ENCODE assay signal across 8 cellular contexts in genomic region chr16:1380195-1380594, GRCh38. TPM values are rescaled to one million over a fixed set of nuclear protein-coding genes. Genes with fewer than 3 reads are reported as not detected.
DNase-seq lines count a peak whose midpoint lies in the region; ATAC-seq and TF ChIP-seq lines count a peak whose summit lies in the region.

No MANE protein-coding gene starts in this region.

- H3K36me3 ChIP-seq in hepatocyte (replicated peaks; ENCODE audit: insufficient read depth, low read depth) (no peaks in the 10 kb centered on the region), smooth muscle cell (ENCODE audit: low read depth) (no peaks in the 10 kb centered on the region)

- TF ChIP-seq POLR2A in lower leg skin (IDR thresholded peaks at IDR 0.05) = no peak

- peak overlapping the region; percentile 40 for H2AFZ ChIP-seq in hepatocyte
- no peak overlapping the region for H2AFZ ChIP-seq in smooth muscle cell (ENCODE audit: low read depth)

- H3K4me3 Mint-ChIP-seq in activated naive CD4-positive, alpha-beta T cell treated with anti-CD3 and anti-CD28 coated beads for 36 hours = peak overlapping the region; percentile 71
- peak overlapping the region; percentile 69 to 81 (median 75) for H3K4me3 Mint-ChIP-seq in T-cell

- CTCF ChIA-PET in activated naive CD4-positive, alpha-beta T cell treated with anti-CD3 and anti-CD28 coated beads for 36 hours (lab: Charles Lee) = interaction anchor here (0.9 to 2.3 kb wide), 2 partner anchors 9 to 15 kb away, joined by 3 to 5 read pairs; no protein-coding TSS in a partner anchor
- CTCF ChIA-PET in T-cell (lab: Charles Lee) = interaction anchor here (0.6 to 1.1 kb wide), 3 partner anchors 17 to 707 kb away, joined by 3 to 5 read pairs (median 4); no protein-coding TSS in a partner anchor

- H4K20me1 ChIP-seq in hepatocyte (ENCODE audit: insufficient read depth, poor library complexity, severe bottlenecking) (peaks cover 20% of the 10 kb centered on the region), smooth muscle cell (ENCODE audit: low read depth) (peaks cover 26% of the 10 kb centered on the region)

- H3K36me3 Mint-ChIP-seq in activated naive CD4-positive, alpha-beta T cell treated with anti-CD3 and anti-CD28 coated beads for 36 hours (ENCODE audit: low read depth) = peaks cover 7% of the 10 kb centered on the region
- H3K36me3 Mint-ChIP-seq in T-cell = peaks cover 15% of the 10 kb centered on the region

- TF ChIP-seq CTCF in hepatocyte (IDR thresholded peaks at IDR 0.05; ENCODE audit: poor library complexity) = no peak
- no peak for TF ChIP-seq CTCF in smooth muscle cell (IDR thresholded peaks at IDR 0.05; ENCODE audit: borderline replicate concordance, insufficient read depth, poor library complexity, severe bottlenecking)
- no peak for TF ChIP-seq CTCF in lower leg skin (IDR thresholded peaks at IDR 0.05)

- no peak for ATAC-seq in T-cell (replicated peaks in 1 of 4)

- H3K4me1 Mint-ChIP-seq in activated naive CD4-positive, alpha-beta T cell treated with anti-CD3 and anti-CD28 coated beads for 36 hours (ENCODE audit: low read depth) = peaks cover 17% of the 10 kb centered on the region
- peaks cover 15 to 20% (median 16%) of the 10 kb centered on the region in 3 donors for H3K4me1 Mint-ChIP-seq in T-cell

- H3K79me2 ChIP-seq in hepatocyte (no peaks in the 10 kb centered on the region), smooth muscle cell (ENCODE audit: low read depth) (no peaks in the 10 kb centered on the region)

- H3K9ac ChIP-seq in smooth muscle cell (ENCODE audit: low read depth) = no peak overlapping the region

- intact Hi-C loops in activated naive CD4-positive, alpha-beta T cell treated with anti-CD3 and anti-CD28 coated beads for 36 hours (cut with micrococcal nuclease) = no loop called here
- intact Hi-C loops in lower leg skin (cut with DNase I; ENCODE audit: low total_unique reads) = no loop called here

- H3F3A ChIP-seq in smooth muscle cell (ENCODE audit: low read depth) = no peaks in the 10 kb centered on the region

- H3K9me3 Mint-ChIP-seq in activated naive CD4-positive, alpha-beta T cell treated with anti-CD3 and anti-CD28 coated beads for 36 hours = no peaks in the 10 kb centered on the region
- H3K9me3 Mint-ChIP-seq in T-cell = no peaks in the 10 kb centered on the region

- peaks cover 7% of the 10 kb centered on the region for H3K4me1 ChIP-seq in hepatocyte (ENCODE audit: insufficient read depth)
- H3K4me1 ChIP-seq in smooth muscle cell (ENCODE audit: low read depth) = peaks cover 9% of the 10 kb centered on the region

- no peaks in the 10 kb centered on the region for H3K27me3 ChIP-seq in hepatocyte
- no peaks in the 10 kb centered on the region for H3K27me3 ChIP-seq in smooth muscle cell (ENCODE audit: low read depth)

- H3K27ac ChIP-seq in hepatocyte (no peak overlapping the region), smooth muscle cell (ENCODE audit: low read depth) (no peak overlapping the region)

- no peaks in the 10 kb centered on the region for H3K27me3 Mint-ChIP-seq in activated naive CD4-positive, alpha-beta T cell treated with anti-CD3 and anti-CD28 coated beads for 36 hours (ENCODE audit: low read depth)
- H3K27me3 Mint-ChIP-seq in T-cell = no peaks in the 10 kb centered on the region

- H3K4me3 ChIP-seq in hepatocyte (peak overlapping the region; percentile 64), smooth muscle cell (peak overlapping the region; percentile 57), lower leg skin (ENCODE audit: low read depth, poor library complexity, severe bottlenecking) (no peak overlapping the region)

- H3K9me3 ChIP-seq in hepatocyte (ENCODE audit: low read depth) (no peaks in the 10 kb centered on the region), smooth muscle cell (replicated peaks; ENCODE audit: low read depth) (no peaks in the 10 kb centered on the region)

- H3K9me2 ChIP-seq in hepatocyte (replicated peaks; ENCODE audit: insufficient read depth) = no peaks in the 10 kb centered on the region

- peak overlapping the region; percentile 100 for H3K4me2 ChIP-seq in hepatocyte
- H3K4me2 ChIP-seq in smooth muscle cell = peak overlapping the region; percentile 93

- 76% methylated on average over 10 of the region's 10 CpGs for WGBS in hepatocyte (ENCODE audit: low lambda C conversion rate, missing lambda C conversion rate)
- 71% methylated on average over 10 of the region's 10 CpGs for WGBS in smooth muscle cell (ENCODE audit: low lambda C conversion rate)
- 84% methylated on average over 10 of the region's 10 CpGs for WGBS in lower leg skin, 2 donors

- H3K27ac Mint-ChIP-seq in activated naive CD4-positive, alpha-beta T cell treated with anti-CD3 and anti-CD28 coated beads for 36 hours = peak overlapping the region; percentile 46
- H3K27ac Mint-ChIP-seq in T-cell = peak overlapping the region; percentile 44 to 74

- POLR2A ChIA-PET in T-cell (lab: Charles Lee) = interaction anchor here in 1 of 2 donors (0.5 to 0.6 kb wide), 3 partner anchors 12 to 15 kb away, joined by 3 to 12 read pairs (median 7); no protein-coding TSS in a partner anchor

- no peak for DNase-seq in activated naive CD4-positive, alpha-beta T cell treated with anti-CD3 and anti-CD28 coated beads for 36 hours
- DNase-seq in activated naive CD4-positive, alpha-beta T cell treated with Interleukin-2 at 50 U/mL for 16 hours = no peak
- DNase-seq in T-cell (no peak), hepatocyte (ENCODE audit: low spot score) (no peak), smooth muscle cell (lab: John Stamatoyannopoulos, UW; ENCODE audit: unreplicated experiment) (no peak), lower leg skin (ENCODE audit: low spot score in 2 of 2) (no peak), GF-D8 (lab: John Stamatoyannopoulos, UW) (no peak)
- no peak for DNase-seq in activated effector memory CD4-positive, alpha-beta T cell treated with anti-CD3 and anti-CD28 coated beads, Interleukin-2, amount 50 U/mL, for 16 hours

RNA-seq across cellular contexts. Expression of gene GNPTG, which starts 28.5 kb away (rescaled TPM):
- 10 to 100 TPM; 15.9 to 17.3 TPM for total RNA-seq in activated naive CD4-positive, alpha-beta T cell treated with anti-CD3 and anti-CD28 coated beads for 36 hours
- 10 to 100 TPM; 42.6 to 66.5 (median 63.1) TPM for total RNA-seq in T-cell
- total RNA-seq in hepatocyte = 70.1 and 76.6 TPM in 2 replicates
- polyA plus RNA-seq in hepatocyte = 133 and 161 TPM in 2 replicates
- 28.0 and 34.4 TPM in 2 replicates for total RNA-seq in smooth muscle cell
- polyA plus RNA-seq in smooth muscle cell = 73.3 and 79.2 TPM in 2 replicates
- total RNA-seq in lower leg skin = 10 to 100 TPM; 46.5 to 65.7 (median 60.0) TPM

RNA-seq across cellular contexts. Expression of gene TSR3, which starts 28.5 kb away (rescaled TPM):
- 10 to 100 TPM; 48.5 to 50.7 TPM for total RNA-seq in activated naive CD4-positive, alpha-beta T cell treated with anti-CD3 and anti-CD28 coated beads for 36 hours
- total RNA-seq in T-cell (10 to 100 TPM; 25.4 to 53.1 (median 48.1) TPM), hepatocyte (65.5 and 73.0 TPM in 2 replicates), smooth muscle cell (54.9 and 55.2 TPM in 2 replicates), lower leg skin (100 to 1,000 TPM in 1 of 4 donors, 10 to 100 TPM in 3; 76.8 to 106 (median 90.5) TPM)
- polyA plus RNA-seq in hepatocyte (137 and 138 TPM in 2 replicates), smooth muscle cell (142 TPM in 2 replicates)

RNA-seq across cellular contexts. Expression of gene UNKL, which starts 34.3 kb away (rescaled TPM):
- total RNA-seq in activated naive CD4-positive, alpha-beta T cell treated with anti-CD3 and anti-CD28 coated beads for 36 hours = 10 to 100 TPM; 35.9 to 38.4 TPM
- total RNA-seq in T-cell (100 to 1,000 TPM in 3 of 5 donors, 10 to 100 TPM in 2; 85.3 to 131 (median 113) TPM), hepatocyte (5.5 and 10.3 TPM in 2 replicates), smooth muscle cell (5.2 and 8.2 TPM in 2 replicates), lower leg skin (10 to 100 TPM; 25.7 to 63.4 (median 36.6) TPM)
- polyA plus RNA-seq in hepatocyte (8.5 and 9.6 TPM in 2 replicates), smooth muscle cell (6.2 and 9.3 TPM in 2 replicates)

RNA-seq across cellular contexts. Expression of gene UQCC4, which starts 40.4 kb away (rescaled TPM):
- 10 to 100 TPM; 11.2 to 12.2 TPM for total RNA-seq in activated naive CD4-positive, alpha-beta T cell treated with anti-CD3 and anti-CD28 coated beads for 36 hours
- total RNA-seq in T-cell (10 to 100 TPM in 3 of 5 donors, 1 to 10 TPM in 2; 8.4 to 12.9 (median 10.8) TPM), hepatocyte (16.0 and 17.3 TPM in 2 replicates), smooth muscle cell (17.2 and 21.8 TPM in 2 replicates), lower leg skin (10 to 100 TPM; 17.5 to 28.9 (median 21.7) TPM)
- polyA plus RNA-seq in hepatocyte (24.0 and 36.6 TPM in 2 replicates), smooth muscle cell (29.6 and 33.0 TPM in 2 replicates)

RNA-seq across cellular contexts. Expression of gene BAIAP3, which starts 46.8 kb away (rescaled TPM):
- total RNA-seq in activated naive CD4-positive, alpha-beta T cell treated with anti-CD3 and anti-CD28 coated beads for 36 hours = under 1 TPM; 0.10 to 0.37 TPM
- 10 to 100 TPM in 4 of 5 donors, 1 to 10 TPM in 1; 9.1 to 12.8 (median 12.7) TPM for total RNA-seq in T-cell
- total RNA-seq in hepatocyte = 1.8 and 3.0 TPM in 2 replicates
- 2.4 and 5.5 TPM in 2 replicates for polyA plus RNA-seq in hepatocyte
- total RNA-seq in smooth muscle cell = 0.31 TPM in 1 of 2 replicates, not detected in the other
- polyA plus RNA-seq in smooth muscle cell = 0.34 and 0.51 TPM in 2 replicates
- 1 to 10 TPM; 1.5 to 5.4 (median 2.4) TPM for total RNA-seq in lower leg skin
